ENCODE assay signal across 13 cellular contexts in the genomic region with DNA sequence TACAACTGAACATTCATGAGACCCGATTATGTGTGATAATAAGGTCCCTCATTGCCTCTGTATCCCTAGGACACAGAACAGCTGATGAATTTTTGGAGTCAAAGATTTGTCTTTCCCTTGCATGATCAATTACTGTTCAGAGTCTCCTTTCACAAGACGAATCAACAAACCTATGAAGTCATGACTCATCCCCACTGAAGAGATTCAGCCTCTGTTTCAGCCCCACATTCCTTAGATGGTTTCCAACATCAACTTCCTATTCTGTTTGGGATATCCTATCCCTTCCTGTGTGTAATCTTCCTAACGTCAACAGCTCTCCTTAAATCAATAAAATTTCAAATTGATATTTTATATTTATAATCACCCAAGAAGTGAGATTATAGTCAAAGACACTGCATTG.
A peak's percentile ranks its signal among the peaks of the same experiment; 100 is the strongest.
DNase-seq lines count a peak whose midpoint lies in the region; TF ChIP-seq lines count a peak whose summit lies in the region.
"Had no signal": no experiment of that assay in that cellular context is flagged by ENCODE, and none has a peak within 500 bp of the region (broad histone marks: within the 10 kb centered on the region; RNA-seq: fewer than 3 reads in every experiment).

No MANE protein-coding gene starts in this region.

- H3K4me3 ChIP-seq in astrocyte of the cerebellum (ENCODE audit: low read depth, low read length) (no peak overlapping the region), testis (no peak overlapping the region)
- no peak overlapping the region for H3K4me3 ChIP-seq in effector memory CD4-positive, alpha-beta T cell (ENCODE audit: insufficient read depth, low read depth, low read length, poor library complexity, severe bottlenecking)
- H3K4me3 ChIP-seq: left lung, spleen, transverse colon had no signal

- no peaks in the 10 kb centered on the region for H3K4me1 ChIP-seq in testis
- H3K4me1 ChIP-seq in effector memory CD4-positive, alpha-beta T cell (ENCODE audit: control insufficient read depth, insufficient read depth, low read length, poor library complexity, severe bottlenecking) = no peaks in the 10 kb centered on the region
- H3K4me1 ChIP-seq: left lung, spleen, transverse colon had no signal

- peak; percentile 55 for DNase-seq in A172 (ENCODE audit: low spot score)
- DNase-seq in HPDE6-E6E7 (ENCODE audit: extremely low spot score) = peak; percentile 7
- DNase-seq in astrocyte of the cerebellum (ENCODE audit: low read depth) = peak; percentile 26
- DNase-seq in iPS DF 4.7 (ENCODE audit: extremely low read depth, low spot score) = peak; percentile 28
- no peak for DNase-seq in stimulated activated CD4-positive, alpha-beta T cell treated with anti-CD3 and anti-CD28 coated beads, Interleukin-4, amount 100 ng/mL, for 1 hour
- no peak for DNase-seq in testis
- no peak for DNase-seq in NCI-H526 treated with DMSO at 0.1 percent for 48 hours (lab: John Stamatoyannopoulos, UW)
- no peak for DNase-seq in effector memory CD4-positive, alpha-beta T cell
- DNase-seq: central memory CD4-positive, alpha-beta T cell; left lung; NCI-H187; spleen; transverse colon had no signal

- in situ Hi-C loops in astrocyte of the cerebellum (cut with HindIII; ENCODE audit: low sequenced_read_pairs) = no loop called here

- no peaks in the 10 kb centered on the region for H3K9me3 ChIP-seq in testis
- no peaks in the 10 kb centered on the region for H3K9me3 ChIP-seq in effector memory CD4-positive, alpha-beta T cell (ENCODE audit: control insufficient read depth, low read length)
- H3K9me3 ChIP-seq: left lung, transverse colon had no signal

- no peak overlapping the region for H3K27ac ChIP-seq in testis
- H3K27ac ChIP-seq in effector memory CD4-positive, alpha-beta T cell (ENCODE audit: insufficient read depth, low read length, poor library complexity, severe bottlenecking) = no peak overlapping the region
- H3K27ac ChIP-seq: left lung, spleen, transverse colon had no signal

- intact Hi-C loops in testis (cut with DNase I; ENCODE audit: low total_unique reads) = no loop called here

- H3K36me3 ChIP-seq in testis (ENCODE audit: low read depth, missing control alignments) = no peaks in the 10 kb centered on the region
- no peaks in the 10 kb centered on the region for H3K36me3 ChIP-seq in effector memory CD4-positive, alpha-beta T cell (ENCODE audit: control insufficient read depth, insufficient read depth, low read length)
- H3K36me3 ChIP-seq: left lung, spleen, transverse colon had no signal

- TF ChIP-seq POLR2A in testis (IDR thresholded peaks at IDR 0.05) = no peak

- TF ChIP-seq CTCF in astrocyte of the cerebellum (IDR thresholded peaks at IDR 0.05; ENCODE audit: low read depth, low read length, missing control alignments) (no peak), testis (IDR thresholded peaks at IDR 0.05) (no peak)

- WGBS in testis, 2 donors = 45% methylated on average over 3 of the region's 3 CpGs

- no peaks in the 10 kb centered on the region for H3K27me3 ChIP-seq in testis
- H3K27me3 ChIP-seq in effector memory CD4-positive, alpha-beta T cell (replicated peaks; ENCODE audit: control insufficient read depth, insufficient read depth, low read length, poor library complexity, severe bottlenecking) = no peaks in the 10 kb centered on the region
- H3K27me3 ChIP-seq: left lung, spleen, transverse colon had no signal

Comparison
In these comparisons a context has a peak if more than half of its experiments do, and no peak if none do; other contexts are left out.
1. DNase-seq: peak in A172 (single experiment), HPDE6-E6E7 (single experiment), astrocyte of the cerebellum (single experiment) and iPS DF 4.7 (single experiment); none in stimulated activated CD4-positive, alpha-beta T cell treated with anti-CD3 and anti-CD28 coated beads, Interleukin-4, amount 100 ng/mL, for 1 hour (single experiment), testis (single experiment), NCI-H526 treated with DMSO at 0.1 percent for 48 hours (single experiment) and effector memory CD4-positive, alpha-beta T cell (0 of 3).